11 cellular contexts compared by ENCODE assay signal in the genomic region with DNA sequence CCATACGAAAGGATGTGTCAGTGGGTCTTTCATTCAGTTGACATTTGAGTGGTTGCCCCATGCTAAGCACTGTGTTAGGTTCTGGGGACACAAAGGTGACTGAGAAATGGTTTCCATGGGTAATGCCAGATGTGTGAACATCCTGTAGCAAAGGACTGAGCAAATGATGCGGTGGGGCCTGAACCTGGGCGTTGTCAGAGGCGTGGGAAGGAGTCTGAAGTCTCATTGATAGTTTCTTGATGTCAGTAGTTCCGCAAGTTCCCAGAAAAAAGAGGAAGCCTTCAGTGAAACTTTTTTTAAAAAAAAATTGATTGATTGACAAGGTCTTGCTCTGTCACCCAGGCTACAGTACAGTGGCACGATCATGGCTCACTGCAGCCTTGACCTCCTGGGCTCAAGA. TPM values are rescaled to one million over a fixed set of nuclear protein-coding genes. Genes with fewer than 3 reads are reported as not detected.
A peak's percentile ranks its signal among the peaks of the same experiment; 100 is the strongest.
DNase-seq lines count a peak whose midpoint lies in the region; ATAC-seq lines count a peak whose summit lies in the region.
"Had no signal": no experiment of that assay in that cellular context is flagged by ENCODE, and none has a peak within 500 bp of the region (broad histone marks: within the 10 kb centered on the region; RNA-seq: fewer than 3 reads in every experiment).

No MANE protein-coding gene starts in this region.

- no peak for DNase-seq in activated naive CD4-positive, alpha-beta T cell treated with anti-CD3 and anti-CD28 coated beads, Interleukin-2, amount 50 U/mL, for 72 hours (ENCODE audit: low spot score in 2 of 2)
- no peak for DNase-seq in activated naive CD4-positive, alpha-beta T cell treated with Interleukin-2 at 50 U/mL for 16 hours
- peak; percentile 52 for DNase-seq in UCSD-AML1 (lab: John Stamatoyannopoulos, UW; ENCODE audit: unreplicated experiment)
- peak; percentile 58 for DNase-seq in stimulated activated naive CD8-positive, alpha-beta T cell treated with anti-CD3 and anti-CD28 coated beads, Interleukin-15, Interleukin-2, amounts not matched to agents 100 U/mL and 50 U/mL, for 24 hours
- no peak for DNase-seq in kidney tubule cell (ENCODE audit: low spot score)
- DNase-seq in left colon, result no peak
- no peak for DNase-seq in NCI-H69 (lab: John Stamatoyannopoulos, UW)
- DNase-seq: activated naive CD4-positive, alpha-beta T cell; mammary epithelial cell; SK-N-SH had no signal

- H3K9me3 Mint-ChIP-seq in activated naive CD4-positive, alpha-beta T cell treated with anti-CD3 and anti-CD28 coated beads, Interleukin-2, amount 50 U/mL, for 72 hours, result no peaks in the 10 kb centered on the region

- H3K36me3 Mint-ChIP-seq in activated naive CD4-positive, alpha-beta T cell treated with anti-CD3 and anti-CD28 coated beads, Interleukin-2, amount 50 U/mL, for 72 hours, result no peaks in the 10 kb centered on the region

- peak; percentile 58 to 59 for ATAC-seq in activated naive CD4-positive, alpha-beta T cell treated with anti-CD3 and anti-CD28 coated beads, Interleukin-2, amount 50 U/mL, for 72 hours
- ATAC-seq in HG03135 (IDR thresholded peaks at IDR 0.05; ENCODE audit: unreplicated experiment) (peak; percentile 39), left colon (no peak)
- peak; percentile 89 for ATAC-seq in stimulated activated naive CD8-positive, alpha-beta T cell treated with anti-CD3 and anti-CD28 coated beads, Interleukin-15, Interleukin-2, amounts not matched to agents 100 U/mL and 50 U/mL, for 24 hours

- intact Hi-C loops in left colon (cut with DNase I, micrococcal nuclease), result no loop called here

- H3K27ac Mint-ChIP-seq in activated naive CD4-positive, alpha-beta T cell treated with anti-CD3 and anti-CD28 coated beads, Interleukin-2, amount 50 U/mL, for 72 hours, result no peak overlapping the region

RNA-seq across cellular contexts. Expression of gene LIMS1, which starts 56.9 kb away (rescaled TPM):
- total RNA-seq in activated naive CD4-positive, alpha-beta T cell treated with anti-CD3 and anti-CD28 coated beads, Interleukin-2, amount 50 U/mL, for 72 hours, result 10 to 100 TPM; 35.6 to 86.5 TPM
- total RNA-seq in left colon, result 10 to 100 TPM; 28.4 to 33.9 TPM

Comparison
In these comparisons a context has a peak if more than half of its experiments do, and no peak if none do; other contexts are left out.
1. DNase-seq: peak in UCSD-AML1 (single experiment) and stimulated activated naive CD8-positive, alpha-beta T cell treated with anti-CD3 and anti-CD28 coated beads, Interleukin-15, Interleukin-2, amounts not matched to agents 100 U/mL and 50 U/mL, for 24 hours (single experiment); none in activated naive CD4-positive, alpha-beta T cell treated with anti-CD3 and anti-CD28 coated beads, Interleukin-2, amount 50 U/mL, for 72 hours (0 of 2), activated naive CD4-positive, alpha-beta T cell treated with Interleukin-2 at 50 U/mL for 16 hours (single experiment), kidney tubule cell (single experiment), left colon (0 of 2) and NCI-H69 (single experiment).